Comparison of ENCODE assay signal across 12 cellular contexts in the genomic region with DNA sequence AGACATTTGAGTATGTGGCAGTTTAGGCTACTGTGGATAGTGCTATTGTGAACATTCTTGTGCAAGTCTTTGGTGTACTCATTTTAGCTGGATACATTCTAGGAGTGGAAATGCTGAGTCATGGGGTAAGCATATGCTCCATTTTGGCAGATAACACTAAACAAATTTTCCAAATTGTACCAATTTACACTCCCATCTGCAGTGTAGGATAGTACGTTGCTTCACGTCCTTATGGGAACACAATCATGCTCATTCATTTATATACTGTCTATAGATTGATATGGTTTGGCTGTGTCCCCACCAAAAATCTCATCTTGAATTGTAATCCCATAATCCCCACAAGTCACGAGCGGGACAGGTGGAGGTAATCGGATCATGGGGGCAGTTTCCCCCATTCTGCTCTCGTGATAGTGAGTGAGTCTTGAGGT. TPM values are rescaled to one million over a fixed set of nuclear protein-coding genes. Genes with fewer than 3 reads are reported as not detected.
DNase-seq lines count a peak whose midpoint lies in the region; ATAC-seq and TF ChIP-seq lines count a peak whose summit lies in the region.
"Had no signal": no experiment of that assay in that cellular context is flagged by ENCODE, and none has a peak within 500 bp of the region (broad histone marks: within the 10 kb centered on the region; RNA-seq: fewer than 3 reads in every experiment).

No MANE protein-coding gene starts in this region.

- DNase-seq in G401 (ENCODE audit: low spot score) (peak; percentile 36), NCI-H2171 treated with DMSO at 0.1 percent for 48 hours (lab: John Stamatoyannopoulos, UW) (peak; percentile 48), cerebellum (ENCODE audit: low spot score) (peak; percentile 13), MG63 (no peak), GM10266 (ENCODE audit: extremely low spot score) (no peak), epidermal melanocyte (ENCODE audit: insufficient read length, low spot score) (no peak)
- DNase-seq: activated T-cell treated with anti-CD3 and anti-CD28 coated beads, Interleukin-2, amount 50 U/mL, for 72 hours; mesendoderm; stimulated activated CD4-positive, alpha-beta T cell treated with anti-CD3 and anti-CD28 coated beads, Interleukin-15, amount 100 ng/mL, for 24 hours had no signal

- H3K4me1 ChIP-seq in neutrophil (ENCODE audit: control insufficient read depth in 1 of 2, insufficient read depth in 1 of 2, low read depth in 1 of 2, low read length in 1 of 2): peaks cover 21 to 23% of the 10 kb centered on the region in 2 experiments

- H3K4me3 ChIP-seq in neutrophil (ENCODE audit: low read depth in 1 of 2, low read length in 1 of 2) (no peak overlapping the region), MG63 (no peak overlapping the region)
- H3K4me3 ChIP-seq: esophagus muscularis mucosa had no signal

- no peak for TF ChIP-seq CTCF in neutrophil (IDR thresholded peaks at IDR 0.05)
- TF ChIP-seq CTCF in GM10266 (IDR thresholded peaks at IDR 0.05; ENCODE audit: control insufficient read depth, insufficient read depth, low read depth, missing control alignments): no peak

- H3K36me3 ChIP-seq in neutrophil: peaks cover 33% of the 10 kb centered on the region
- peaks cover 70% of the 10 kb centered on the region for H3K36me3 ChIP-seq in MG63

- in situ Hi-C loops in G401 (cut with HindIII; ENCODE audit: low sequenced_read_pairs): no loop called here

- H3K27ac ChIP-seq in neutrophil: peak overlapping the region; percentile 37

- no peaks in the 10 kb centered on the region for H3K27me3 ChIP-seq in neutrophil
- no peaks in the 10 kb centered on the region for H3K27me3 ChIP-seq in MG63
- H3K27me3 ChIP-seq: esophagus muscularis mucosa had no signal

- no peaks in the 10 kb centered on the region for H3K9me3 ChIP-seq in neutrophil
- no peaks in the 10 kb centered on the region for H3K9me3 ChIP-seq in MG63
- H3K9me3 ChIP-seq: esophagus muscularis mucosa had no signal

- ATAC-seq in HG03565 (IDR thresholded peaks at IDR 0.05; ENCODE audit: unreplicated experiment): no peak
- ATAC-seq: activated T-cell treated with anti-CD3 and anti-CD28 coated beads, Interleukin-2, amount 50 U/mL, for 72 hours had no signal

RNA-seq across cellular contexts. Expression of a gene that starts 25.7 kb away (rescaled TPM):
- total RNA-seq in G401 (2014; rRNA removed; shearing (Covaris generic)): 21.7 and 28.2 TPM in 2 replicates
- total RNA-seq in cerebellum: 36.1 TPM
- 18.0 and 21.1 TPM in 2 replicates for total RNA-seq in MG63 (2014; rRNA removed; shearing (Covaris generic); ENCODE audit: low replicate concordance)

Comparison
In these comparisons a context has a peak if more than half of its experiments do, and no peak if none do; other contexts are left out.
1. DNase-seq: peak in G401 (single experiment), NCI-H2171 treated with DMSO at 0.1 percent for 48 hours (single experiment) and cerebellum (single experiment); none in MG63 (single experiment), GM10266 (single experiment) and epidermal melanocyte (single experiment).